In the genomic region with DNA sequence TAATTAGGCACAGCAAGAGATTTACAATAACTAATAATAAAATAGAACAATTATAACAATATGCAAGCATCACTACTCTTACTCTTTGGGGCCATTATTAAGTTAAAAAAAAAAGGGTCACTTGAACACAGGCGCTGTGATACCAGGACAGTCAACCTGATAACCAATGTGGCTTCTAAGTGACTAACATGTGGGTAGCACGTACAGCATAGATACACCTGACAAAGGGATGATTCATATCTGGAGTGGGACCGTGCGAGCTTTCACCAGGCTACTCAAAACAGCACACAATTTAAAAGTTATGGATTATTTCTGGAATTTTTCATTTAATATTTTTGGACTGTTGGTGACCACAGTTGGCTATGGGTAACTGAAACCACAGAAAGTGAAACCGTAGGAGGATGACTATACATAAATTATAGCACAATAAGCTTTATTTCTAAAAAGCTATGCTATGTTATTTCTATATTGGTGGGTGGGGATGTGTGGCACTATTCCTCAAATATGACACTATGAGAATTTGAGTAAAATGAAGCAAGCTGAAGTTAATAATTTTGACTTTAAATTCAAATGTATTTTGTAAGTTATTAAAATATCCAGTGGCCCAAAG, we compare ENCODE assay signal across 10 cellular contexts.
A peak's percentile ranks its signal among the peaks of the same experiment; 100 is the strongest.
DNase-seq lines count a peak whose midpoint lies in the region; ATAC-seq and TF ChIP-seq lines count a peak whose summit lies in the region.
"Had no signal": no experiment of that assay in that cellular context is flagged by ENCODE, and none has a peak within 500 bp of the region (broad histone marks: within the 10 kb centered on the region; RNA-seq: fewer than 3 reads in every experiment).

No MANE protein-coding gene starts in this region.

- POLR2A ChIA-PET in OCI-LY7 (lab: Charles Lee): interaction anchor here (0.9 to 2.2 kb wide), 5 partner anchors 10 to 29 kb away, joined by 3 to 6 read pairs (median 4); no protein-coding TSS in a partner anchor

- no peak overlapping the region for H3K4me3 ChIP-seq in OCI-LY7 (ENCODE audit: low read depth, low read length, poor library complexity, severe bottlenecking)
- no peak overlapping the region for H3K4me3 ChIP-seq in lower leg skin (ENCODE audit: low read depth, poor library complexity, severe bottlenecking)

- H3K79me2 ChIP-seq in OCI-LY7 (ENCODE audit: insufficient read depth, low read depth, low read length): no peaks in the 10 kb centered on the region

- H4K20me1 ChIP-seq in OCI-LY7 (ENCODE audit: insufficient read depth, low read length): no peaks in the 10 kb centered on the region

- CTCF ChIA-PET in OCI-LY7 (lab: Charles Lee; ENCODE audit: unreplicated experiment): no interaction called here

- peaks cover 5% of the 10 kb centered on the region; the same call in 1 of the 2 replicates for H3K9me3 ChIP-seq in OCI-LY7 (ENCODE audit: low read length)

- 87 to 94% methylated on average over 5 of the region's 5 CpGs for WGBS in lower leg skin, 2 donors

- DNase-seq in GM13977 (ENCODE audit: low spot score) (peak; percentile 47), OCI-LY7 (ENCODE audit: low spot score) (no peak), NCI-H146 treated with DMSO at 0.1 percent for 48 hours (lab: John Stamatoyannopoulos, UW; ENCODE audit: unreplicated experiment) (no peak), LoVo (ENCODE audit: low spot score) (no peak), lower leg skin (ENCODE audit: low spot score in 2 of 2) (no peak)
- peak; percentile 47 to 55 for DNase-seq in activated naive CD4-positive, alpha-beta T cell treated with anti-CD3 and anti-CD28 coated beads, Interleukin-2, amount 50 U/mL, for 72 hours (ENCODE audit: low spot score in 2 of 2)
- DNase-seq: EL had no signal

- no peak overlapping the region for H2AFZ ChIP-seq in OCI-LY7 (ENCODE audit: low read length)

- H3K27ac ChIP-seq in OCI-LY7 (ENCODE audit: low read depth, low read length, poor library complexity, severe bottlenecking): no peak overlapping the region

- no peak for TF ChIP-seq CTCF in GM13977 (IDR thresholded peaks at IDR 0.05; ENCODE audit: extremely low read depth, insufficient read depth, missing control alignments)
- no peak for TF ChIP-seq CTCF in OCI-LY7 (conservative IDR thresholded peaks at IDR 0.05; ENCODE audit: low read length)
- TF ChIP-seq CTCF in lower leg skin (IDR thresholded peaks at IDR 0.05): no peak

- peaks cover 19% of the 10 kb centered on the region for H3K36me3 ChIP-seq in OCI-LY7 (ENCODE audit: insufficient read depth, low read length)

- ATAC-seq in GM19468 (IDR thresholded peaks at IDR 0.05; ENCODE audit: extremely low read depth, unreplicated experiment) (peak; percentile 80), HG03175 (IDR thresholded peaks at IDR 0.05; ENCODE audit: unreplicated experiment) (peak; percentile 100)
- peak; percentile 100 for ATAC-seq in activated naive CD4-positive, alpha-beta T cell treated with anti-CD3 and anti-CD28 coated beads, Interleukin-2, amount 50 U/mL, for 72 hours

- no peaks in the 10 kb centered on the region for H3K9me2 ChIP-seq in OCI-LY7 (ENCODE audit: insufficient read depth, low read length)

- no peak overlapping the region for H3K4me2 ChIP-seq in OCI-LY7 (ENCODE audit: low read length)

- H3K9me3 Mint-ChIP-seq in activated naive CD4-positive, alpha-beta T cell treated with anti-CD3 and anti-CD28 coated beads, Interleukin-2, amount 50 U/mL, for 72 hours: peaks cover 0 to 5% of the 10 kb centered on the region in 2 donors

- peak overlapping the region in 1 of 2 donors; percentile 54 for H3K27ac Mint-ChIP-seq in activated naive CD4-positive, alpha-beta T cell treated with anti-CD3 and anti-CD28 coated beads, Interleukin-2, amount 50 U/mL, for 72 hours
- H3K27ac Mint-ChIP-seq: T-helper 1 cell treated with Interleukin-12 subunit alpha and Interleukin-12 subunit beta and Interleukin-4 antibody, amounts not matched to agents 30 μg/mL and 1 μg/mL, for 36 hours had no signal

- no TSS peak for BruUV-seq in OCI-LY7 (replicated peaks; lab: Mats Ljungman, UMichigan)

- peaks cover 34% of the 10 kb centered on the region for H3K4me1 ChIP-seq in OCI-LY7 (ENCODE audit: insufficient read depth, low read length, poor library complexity, severe bottlenecking)

- H3K36me3 Mint-ChIP-seq in activated naive CD4-positive, alpha-beta T cell treated with anti-CD3 and anti-CD28 coated beads, Interleukin-2, amount 50 U/mL, for 72 hours: peaks cover 7 to 10% of the 10 kb centered on the region in 2 donors

- in situ Hi-C loops in GM13977 (cut with MboI; ENCODE audit: low pct_unique_long_range_greater_than_20kb, low sequenced_read_pairs, unreplicated experiment): no loop called here

- intact Hi-C loops in OCI-LY7 (cut with micrococcal nuclease; ENCODE audit: unreplicated experiment): no loop called here
- intact Hi-C loops in lower leg skin (cut with DNase I; ENCODE audit: low total_unique reads): no loop called here

- TF ChIP-seq POLR2A in lower leg skin (IDR thresholded peaks at IDR 0.05): no peak

Comparison
In these comparisons a context has a peak if more than half of its experiments do, and no peak if none do; other contexts are left out.
1. DNase-seq: peak in GM13977 (single experiment) and activated naive CD4-positive, alpha-beta T cell treated with anti-CD3 and anti-CD28 coated beads, Interleukin-2, amount 50 U/mL, for 72 hours (2 of 2); none in OCI-LY7 (single experiment), NCI-H146 treated with DMSO at 0.1 percent for 48 hours (single experiment), LoVo (single experiment) and lower leg skin (0 of 2).
2. Peak in every context shown above with its lines, with median percentiles within 50 percentile points of each other: ATAC-seq.